In the genomic region with DNA sequence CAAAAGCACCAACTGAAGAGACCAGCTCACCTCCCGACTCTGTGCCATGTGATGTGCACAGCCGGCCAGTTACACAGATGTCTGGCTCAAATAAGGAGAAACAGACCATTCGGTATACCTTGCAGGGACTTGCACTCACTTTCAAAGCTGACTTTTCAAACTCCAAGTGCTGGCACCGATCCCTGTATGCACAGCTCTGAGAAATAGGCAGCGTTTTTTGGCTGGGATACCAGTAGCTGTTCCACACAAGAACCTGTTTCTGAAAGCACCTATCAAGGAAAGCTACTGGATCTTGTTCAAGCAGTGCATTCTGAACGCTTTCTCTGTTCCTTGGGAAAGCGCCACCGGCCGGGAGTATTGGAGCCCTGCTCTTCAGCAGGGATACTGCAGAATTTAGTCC, we compare ENCODE assay signal across 29 cellular contexts. TPM values are rescaled to one million over a fixed set of nuclear protein-coding genes. Genes with fewer than 3 reads are reported as not detected.
"Had no signal": no experiment of that assay in that cellular context is flagged by ENCODE, and none has a peak within 500 bp of the region (broad histone marks: within the 10 kb centered on the region; RNA-seq: fewer than 3 reads in every experiment).

No MANE protein-coding gene starts in this region.

- H3K36me3 ChIP-seq: Peyer's patch, SJSA1 had no signal

- ATAC-seq: PC-3 had no signal

- H3K4me3 ChIP-seq: Peyer's patch, SJSA1 had no signal

- H3K9me3 ChIP-seq: Peyer's patch, SJSA1, SK-N-SH had no signal

- H3K9ac ChIP-seq: KMS-11, SK-N-SH had no signal

- H3K4me2 ChIP-seq: KMS-11, SK-N-SH had no signal

- H3K27ac ChIP-seq: KMS-11, Peyer's patch, SJSA1 had no signal

- DNase-seq: Karpas-422, KBM-7, MM.1S, MV-4-11, NCI-H1092, NCI-H1105, NCI-H1417 treated with DMSO at 0.1 percent for 48 hours, NCI-H1436 treated with DMSO at 0.1 percent for 48 hours, NCI-H1694 treated with DMSO at 0.1 percent for 48 hours, NCI-H2029, NCI-H2081, NCI-H2171 treated with DMSO at 0.1 percent for 48 hours, NCI-H2227 treated with DMSO at 0.1 percent for 48 hours, NCI-H446, NCI-H510A treated with DMSO at 0.1 percent for 48 hours, NCI-H524 treated with DMSO at 0.1 percent for 48 hours, NCI-H526 treated with DMSO at 0.1 percent for 48 hours, NCI-H774, PC-3, Peyer's patch, Right ventricle myocardium superior, RPMI8226, SHP77 treated with DMSO at 0.1 percent for 48 hours, SK-N-SH, SW 1271, T-helper 1 cell had no signal

- H3K4me1 ChIP-seq: Peyer's patch, SJSA1 had no signal

RNA-seq across cellular contexts. Expression of gene PABPC3, which starts 53.8 kb away (rescaled TPM):
- total RNA-seq: LHCN-M2 had no signal
